Comparison of ENCODE assay signal across 15 cellular contexts in the genomic region with DNA sequence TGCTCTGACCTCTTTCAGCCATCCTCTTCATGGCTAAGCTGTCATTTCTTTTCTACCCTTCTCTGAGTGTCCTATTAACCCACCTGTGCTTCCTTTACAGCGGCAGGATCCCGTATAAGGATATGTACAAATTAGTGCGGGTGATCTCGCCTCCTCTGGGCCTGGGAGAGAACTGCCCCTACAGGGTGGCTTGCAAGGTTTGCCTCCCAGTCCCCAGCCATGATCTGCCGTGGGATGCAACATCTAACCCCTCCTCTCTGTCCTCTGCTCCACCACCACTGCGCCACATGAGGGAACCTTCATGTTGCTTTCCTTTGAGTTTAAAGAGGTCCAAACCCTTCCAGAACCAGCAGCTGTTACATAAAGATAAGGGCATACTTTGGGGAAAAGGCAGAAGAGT.
DNase-seq lines count a peak whose midpoint lies in the region; ATAC-seq and TF ChIP-seq lines count a peak whose summit lies in the region.
"Had no signal": no experiment of that assay in that cellular context is flagged by ENCODE, and none has a peak within 500 bp of the region (broad histone marks: within the 10 kb centered on the region; RNA-seq: fewer than 3 reads in every experiment).

No MANE protein-coding gene starts in this region.

- CTCF ChIA-PET in WTC11 (lab: Charles Lee): interaction anchor here (1.1 kb wide), 1 partner anchor 157 kb away, joined by 3 read pairs; no protein-coding TSS in a partner anchor

- DNase-seq in DMS53 (lab: John Stamatoyannopoulos, UW) (peak; percentile 70), GM23338 (ENCODE audit: low spot score) (peak; percentile 10), WTC11 (ENCODE audit: low spot score) (no peak), glutamatergic neuron (no peak), NK-92 (lab: John Stamatoyannopoulos, UW; ENCODE audit: unreplicated experiment) (no peak), AG20443 (ENCODE audit: low spot score) (no peak), sciatic nerve (ENCODE audit: low spot score) (no peak), NCI-H1417 treated with DMSO at 0.1 percent for 48 hours (lab: John Stamatoyannopoulos, UW) (no peak)
- DNase-seq: BE2C; CD4-positive, CD25-positive, alpha-beta regulatory T cell; CD8-positive, alpha-beta memory T cell; DMS 273 treated with DMSO at 0.1 percent for 48 hours; GDM1 had no signal

- H3K36me3 Mint-ChIP-seq in GM23338 (ENCODE audit: low read depth) (no peaks in the 10 kb centered on the region), WTC11 (no peaks in the 10 kb centered on the region), glutamatergic neuron (ENCODE audit: unreplicated experiment) (no peaks in the 10 kb centered on the region)
- H3K36me3 Mint-ChIP-seq: CD4-positive, CD25-positive, alpha-beta regulatory T cell; CD8-positive, alpha-beta memory T cell had no signal

- H3K4me1 Mint-ChIP-seq in GM23338 (peaks cover 14% of the 10 kb centered on the region), WTC11 (peaks cover 16% of the 10 kb centered on the region), glutamatergic neuron (ENCODE audit: low read depth, unreplicated experiment) (peaks cover 6% of the 10 kb centered on the region)
- H3K4me1 Mint-ChIP-seq: CD4-positive, CD25-positive, alpha-beta regulatory T cell; CD8-positive, alpha-beta memory T cell had no signal

- ATAC-seq in GM23338: peak; percentile 71
- ATAC-seq in WTC11: peak; percentile 54
- ATAC-seq in sciatic nerve: no peak

- intact Hi-C loops in sciatic nerve (cut with DNase I): no loop called here

- H3K9me2 ChIP-seq in GM23338 (ENCODE audit: insufficient read depth): peaks cover 23% of the 10 kb centered on the region

- H3F3A ChIP-seq in GM23338 (replicated peaks; ENCODE audit: low read depth): no peaks in the 10 kb centered on the region

- no peak overlapping the region for H2AFZ ChIP-seq in GM23338

- H3K27ac Mint-ChIP-seq in GM23338 (no peak overlapping the region), WTC11 (0 out of 2 replicates have a peak overlapping the region, but pooled peaks have one; percentile 29), glutamatergic neuron (ENCODE audit: unreplicated experiment) (peak overlapping the region; percentile 52)
- H3K27ac Mint-ChIP-seq: CD4-positive, CD25-positive, alpha-beta regulatory T cell; CD8-positive, alpha-beta memory T cell had no signal

- no peak overlapping the region for H3K4me2 ChIP-seq in GM23338
- H3K4me2 ChIP-seq: KMS-11 had no signal

- peaks cover 3% of the 10 kb centered on the region for H3K27me3 Mint-ChIP-seq in GM23338 (ENCODE audit: insufficient read depth, low read depth, poor library complexity)
- no peaks in the 10 kb centered on the region; the same call in 1 of the 2 replicates for H3K27me3 Mint-ChIP-seq in WTC11 (ENCODE audit: low read depth)
- H3K27me3 Mint-ChIP-seq in glutamatergic neuron (ENCODE audit: unreplicated experiment): no peaks in the 10 kb centered on the region
- H3K27me3 Mint-ChIP-seq: CD4-positive, CD25-positive, alpha-beta regulatory T cell had no signal

- 0 out of 2 replicates have a peak, but pooled peaks cover 9% of the 10 kb centered on the region for H3K4me1 ChIP-seq in GM23338 (ENCODE audit: insufficient read depth)
- H3K4me1 ChIP-seq: BE2C had no signal

- H3K9me3 Mint-ChIP-seq in GM23338 (peaks cover 2% of the 10 kb centered on the region; the same call in 2 of the 3 replicates), WTC11 (peaks cover 8% of the 10 kb centered on the region), glutamatergic neuron (ENCODE audit: unreplicated experiment) (peaks cover 3% of the 10 kb centered on the region)
- H3K9me3 Mint-ChIP-seq: CD4-positive, CD25-positive, alpha-beta regulatory T cell had no signal

- no peak overlapping the region for H3K4me3 Mint-ChIP-seq in GM23338
- H3K4me3 Mint-ChIP-seq in WTC11: no peak overlapping the region
- H3K4me3 Mint-ChIP-seq in glutamatergic neuron (ENCODE audit: unreplicated experiment): no peak overlapping the region
- H3K4me3 Mint-ChIP-seq: CD4-positive, CD25-positive, alpha-beta regulatory T cell; CD8-positive, alpha-beta memory T cell had no signal

- no peak overlapping the region for H3K27ac ChIP-seq in GM23338 (ENCODE audit: low read depth)
- H3K27ac ChIP-seq: HL-60, KMS-11 had no signal

- no peak for TF ChIP-seq CTCF in GM23338 (conservative IDR thresholded peaks at IDR 0.05; ENCODE audit: low read depth in 2 of 2)
- TF ChIP-seq CTCF in WTC11 (IDR thresholded peaks at IDR 0.05): no peak
- TF ChIP-seq CTCF in glutamatergic neuron (IDR thresholded peaks at IDR 0.05; ENCODE audit: partially characterized antibody, unreplicated experiment): no peak

- H3K79me2 ChIP-seq in GM23338 (replicated peaks; ENCODE audit: insufficient read depth): no peaks in the 10 kb centered on the region

- H3K36me3 ChIP-seq in GM23338 (ENCODE audit: insufficient read depth): no peaks in the 10 kb centered on the region
- H3K36me3 ChIP-seq: BE2C had no signal

- POLR2A ChIA-PET in WTC11 (lab: Charles Lee): no interaction called here

- H3K4me3 ChIP-seq in GM23338: no peak overlapping the region

- H3K27me3 ChIP-seq in GM23338 (ENCODE audit: insufficient read depth): no peaks in the 10 kb centered on the region
- H3K27me3 ChIP-seq: BE2C had no signal

- H4K20me1 ChIP-seq in GM23338 (replicated peaks; ENCODE audit: insufficient read depth): no peaks in the 10 kb centered on the region

TF ChIP-seq in GM23338, 12 proteins besides CTCF, POLR2A, EP300 and RAD21 (continues in another document):
- TF ChIP-seq JUNB (IDR thresholded peaks at IDR 0.05; ENCODE audit: unreplicated experiment): no peak
- no peak for TF ChIP-seq ZNF331 (CRISPR knock-in tag; IDR thresholded peaks at IDR 0.05; ENCODE audit: low read depth)

TF ChIP-seq in WTC11, 78 proteins besides CTCF, POLR2A, EP300 and RAD21 (continues in another document):
- TF ChIP-seq, protein P1, sequence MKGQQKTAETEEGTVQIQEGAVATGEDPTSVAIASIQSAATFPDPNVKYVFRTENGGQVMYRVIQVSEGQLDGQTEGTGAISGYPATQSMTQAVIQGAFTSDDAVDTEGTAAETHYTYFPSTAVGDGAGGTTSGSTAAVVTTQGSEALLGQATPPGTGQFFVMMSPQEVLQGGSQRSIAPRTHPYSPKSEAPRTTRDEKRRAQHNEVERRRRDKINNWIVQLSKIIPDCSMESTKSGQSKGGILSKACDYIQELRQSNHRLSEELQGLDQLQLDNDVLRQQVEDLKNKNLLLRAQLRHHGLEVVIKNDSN (CRISPR knock-in tag; IDR thresholded peaks at IDR 0.05): no peak
- TF ChIP-seq, protein P2, sequence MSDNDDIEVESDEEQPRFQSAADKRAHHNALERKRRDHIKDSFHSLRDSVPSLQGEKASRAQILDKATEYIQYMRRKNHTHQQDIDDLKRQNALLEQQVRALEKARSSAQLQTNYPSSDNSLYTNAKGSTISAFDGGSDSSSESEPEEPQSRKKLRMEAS (CRISPR knock-in tag; IDR thresholded peaks at IDR 0.05): no peak
- TF ChIP-seq ATF1 (CRISPR knock-in tag; IDR thresholded peaks at IDR 0.05) (no peak), ZBTB21 (CRISPR knock-in tag; IDR thresholded peaks at IDR 0.05; ENCODE audit: borderline replicate concordance) (no peak), OVOL2 (CRISPR knock-in tag; IDR thresholded peaks at IDR 0.05; ENCODE audit: borderline replicate concordance) (no peak), GRHL2 (CRISPR knock-in tag; IDR thresholded peaks at IDR 0.05; ENCODE audit: insufficient replicate concordance, severe bottlenecking) (no peak)
- TF ChIP-seq, protein P3, sequence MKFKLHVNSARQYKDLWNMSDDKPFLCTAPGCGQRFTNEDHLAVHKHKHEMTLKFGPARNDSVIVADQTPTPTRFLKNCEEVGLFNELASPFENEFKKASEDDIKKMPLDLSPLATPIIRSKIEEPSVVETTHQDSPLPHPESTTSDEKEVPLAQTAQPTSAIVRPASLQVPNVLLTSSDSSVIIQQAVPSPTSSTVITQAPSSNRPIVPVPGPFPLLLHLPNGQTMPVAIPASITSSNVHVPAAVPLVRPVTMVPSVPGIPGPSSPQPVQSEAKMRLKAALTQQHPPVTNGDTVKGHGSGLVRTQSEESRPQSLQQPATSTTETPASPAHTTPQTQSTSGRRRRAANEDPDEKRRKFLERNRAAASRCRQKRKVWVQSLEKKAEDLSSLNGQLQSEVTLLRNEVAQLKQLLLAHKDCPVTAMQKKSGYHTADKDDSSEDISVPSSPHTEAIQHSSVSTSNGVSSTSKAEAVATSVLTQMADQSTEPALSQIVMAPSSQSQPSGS (CRISPR knock-in tag; IDR thresholded peaks at IDR 0.05; ENCODE audit: borderline replicate concordance, low read depth): no peak
- TF ChIP-seq, protein P4, sequence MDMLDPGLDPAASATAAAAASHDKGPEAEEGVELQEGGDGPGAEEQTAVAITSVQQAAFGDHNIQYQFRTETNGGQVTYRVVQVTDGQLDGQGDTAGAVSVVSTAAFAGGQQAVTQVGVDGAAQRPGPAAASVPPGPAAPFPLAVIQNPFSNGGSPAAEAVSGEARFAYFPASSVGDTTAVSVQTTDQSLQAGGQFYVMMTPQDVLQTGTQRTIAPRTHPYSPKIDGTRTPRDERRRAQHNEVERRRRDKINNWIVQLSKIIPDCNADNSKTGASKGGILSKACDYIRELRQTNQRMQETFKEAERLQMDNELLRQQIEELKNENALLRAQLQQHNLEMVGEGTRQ (CRISPR knock-in tag; IDR thresholded peaks at IDR 0.05): no peak

Comparison
In these comparisons a context has a peak if more than half of its experiments do, and no peak if none do; other contexts are left out.
1. DNase-seq: peak in DMS53 (single experiment) and GM23338 (single experiment); none in WTC11 (single experiment), glutamatergic neuron (single experiment), NK-92 (single experiment), AG20443 (single experiment), sciatic nerve (single experiment) and NCI-H1417 treated with DMSO at 0.1 percent for 48 hours (single experiment).